In the genomic region with DNA sequence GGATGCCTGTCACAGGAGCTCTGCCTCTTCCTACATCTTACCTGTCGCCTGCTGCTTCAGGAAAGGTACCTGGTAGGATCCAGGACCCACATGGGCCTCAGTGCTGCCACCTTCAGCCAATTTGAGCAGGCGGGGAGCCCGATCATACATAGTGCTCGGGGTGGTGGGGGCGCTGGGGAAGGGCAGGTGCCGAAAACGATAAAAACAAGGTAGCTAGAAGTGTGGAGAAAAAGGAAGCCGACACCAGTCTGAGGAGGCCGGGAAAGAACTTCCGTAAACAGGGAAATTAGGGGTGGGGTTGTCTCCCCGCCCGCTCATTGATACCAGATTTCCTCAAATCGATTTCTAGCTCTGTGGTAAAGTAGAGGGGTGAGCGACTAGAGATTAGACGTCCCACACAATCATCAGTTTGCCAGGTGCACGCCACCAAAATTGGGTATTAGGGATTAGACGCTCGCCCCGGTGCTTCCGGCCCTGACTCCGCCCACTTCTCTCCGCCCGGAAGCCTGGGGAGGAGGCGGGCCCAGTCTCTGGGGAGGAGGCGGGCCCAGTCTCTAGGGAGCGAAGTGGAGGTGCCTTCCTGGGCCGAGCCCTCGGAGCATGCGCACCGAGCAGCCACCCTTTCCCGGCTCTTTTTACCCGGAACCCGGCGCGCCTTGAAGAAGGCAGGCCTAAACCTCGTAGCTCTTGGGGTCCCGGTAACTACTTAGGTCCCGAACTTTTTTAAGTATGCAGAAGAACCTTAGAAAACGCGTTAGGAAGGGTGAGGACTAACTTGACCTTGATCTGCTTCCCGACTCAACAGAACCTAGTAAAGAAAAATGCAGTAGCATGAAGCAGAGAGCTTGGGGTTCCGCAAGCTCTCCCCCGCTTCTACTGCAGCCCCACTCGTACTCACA, we compare ENCODE assay signal across 1 cellular context.
TF ChIP-seq lines count a peak whose summit lies in the region.

A gene (minus strand): TSS at position 476 of the 899 bp plus-strand sequence.

TF ChIP-seq in HepG2, 621 proteins besides CTCF, POLR2A, EP300 and RAD21 (continued from another document and continues in another):
- TF ChIP-seq SP4 (CRISPR knock-in tag; IDR thresholded peaks at IDR 0.05) (peak; percentile 89), ZFYVE20 (CRISPR knock-in tag; IDR thresholded peaks at IDR 0.05; ENCODE audit: borderline replicate concordance, low read depth) (no peak), GABPB1 (CRISPR knock-in tag; IDR thresholded peaks at IDR 0.05) (peak; percentile 97), FOXK1 (CRISPR knock-in tag; IDR thresholded peaks at IDR 0.05; ENCODE audit: borderline replicate concordance, low read depth) (peak; percentile 46; the same call in 1 of the 2 replicates), ZBTB1 (CRISPR knock-in tag; IDR thresholded peaks at IDR 0.05; ENCODE audit: borderline replicate concordance) (no peak), ZNF724P (CRISPR knock-in tag; IDR thresholded peaks at IDR 0.05; ENCODE audit: borderline replicate concordance) (no peak), KLF6 (CRISPR knock-in tag; IDR thresholded peaks at IDR 0.05) (0 out of 2 replicates have a peak, but pooled peaks have one; percentile 24), MED1 (CRISPR knock-in tag; IDR thresholded peaks at IDR 0.05) (peak; percentile 29; the same call in 1 of the 2 replicates), PHF8 (CRISPR knock-in tag; IDR thresholded peaks at IDR 0.05) (peak; percentile 78), ZNF547 (CRISPR knock-in tag; IDR thresholded peaks at IDR 0.05) (no peak), ZNF12 (CRISPR knock-in tag; IDR thresholded peaks at IDR 0.05) (no peak), ZNF660 (CRISPR knock-in tag; IDR thresholded peaks at IDR 0.05; ENCODE audit: borderline replicate concordance, low read depth) (no peak), SALL1 (CRISPR knock-in tag; IDR thresholded peaks at IDR 0.05) (peak; percentile 73), SRF (IDR thresholded peaks at IDR 0.05; ENCODE audit: low read depth, low read length) (0 out of 2 replicates have a peak, but pooled peaks have one; percentile 11), ZNF777 (CRISPR knock-in tag; IDR thresholded peaks at IDR 0.05) (no peak; the same call in 1 of the 2 replicates), ZNF350 (CRISPR knock-in tag; IDR thresholded peaks at IDR 0.05; ENCODE audit: borderline replicate concordance, low read depth) (peak; percentile 34; the same call in 1 of the 2 replicates), SMAD1 (CRISPR knock-in tag; IDR thresholded peaks at IDR 0.05; ENCODE audit: borderline replicate concordance, low read depth) (no peak), BCL6 (CRISPR knock-in tag; IDR thresholded peaks at IDR 0.05) (0 out of 2 replicates have a peak, but pooled peaks have one; percentile 9), ZNF562 (CRISPR knock-in tag; IDR thresholded peaks at IDR 0.05; ENCODE audit: borderline replicate concordance) (no peak), SNRNP70 (IDR thresholded peaks at IDR 0.05; ENCODE audit: low read depth, low read length) (no peak), REL (CRISPR knock-in tag; conservative IDR thresholded peaks at IDR 0.05) (no peak), ZNF484 (CRISPR knock-in tag; IDR thresholded peaks at IDR 0.05; ENCODE audit: borderline replicate concordance, low read depth) (no peak), RCOR2 (CRISPR knock-in tag; IDR thresholded peaks at IDR 0.05) (no peak), ZBTB7B (CRISPR knock-in tag; IDR thresholded peaks at IDR 0.05) (no peak), KDM2A (CRISPR knock-in tag; IDR thresholded peaks at IDR 0.05; ENCODE audit: borderline replicate concordance, low read depth) (peak; percentile 66; the same call in 1 of the 2 replicates), PHF5A (CRISPR knock-in tag; IDR thresholded peaks at IDR 0.05; ENCODE audit: low read depth, unreplicated experiment) (no peak), KMT2B (CRISPR knock-in tag; IDR thresholded peaks at IDR 0.05) (0 out of 2 replicates have a peak, but pooled peaks have one; percentile 30), ZNF577 (CRISPR knock-in tag; IDR thresholded peaks at IDR 0.05; ENCODE audit: borderline replicate concordance, low read depth) (no peak), ZNF883 (CRISPR knock-in tag; IDR thresholded peaks at IDR 0.05; ENCODE audit: not compliant biosample characterization) (no peak), NR2F2 (IDR thresholded peaks at IDR 0.05; ENCODE audit: borderline replicate concordance, low read depth) (no peak), PHF20 (CRISPR knock-in tag; IDR thresholded peaks at IDR 0.05) (peak; percentile 67; the same call in 1 of the 2 replicates), ZNF788 (CRISPR knock-in tag; IDR thresholded peaks at IDR 0.05; ENCODE audit: borderline replicate concordance) (peak; percentile 70; the same call in 1 of the 2 replicates), SP1 (IDR thresholded peaks at IDR 0.05) (no peak), SP1 (CRISPR knock-in tag; IDR thresholded peaks at IDR 0.05) (peak; percentile 91), NFYC (CRISPR knock-in tag; IDR thresholded peaks at IDR 0.05) (no peak), ZEB1 (IDR thresholded peaks at IDR 0.05; ENCODE audit: insufficient replicate concordance, low read depth) (peak; percentile 75), ZNF256 (CRISPR knock-in tag; conservative IDR thresholded peaks at IDR 0.05) (no peak), POLR2G (IDR thresholded peaks at IDR 0.05; ENCODE audit: low read depth, low read length) (peak; percentile 80), NFYB (CRISPR knock-in tag; IDR thresholded peaks at IDR 0.05) (peak; percentile 32; the same call in 1 of the 2 replicates), ZIK1 (CRISPR knock-in tag; IDR thresholded peaks at IDR 0.05; ENCODE audit: borderline replicate concordance, low read depth) (no peak), RXRB (CRISPR knock-in tag; IDR thresholded peaks at IDR 0.05; ENCODE audit: borderline replicate concordance) (0 out of 2 replicates have a peak, but pooled peaks have one; percentile 14)
- TF ChIP-seq, protein P1, sequence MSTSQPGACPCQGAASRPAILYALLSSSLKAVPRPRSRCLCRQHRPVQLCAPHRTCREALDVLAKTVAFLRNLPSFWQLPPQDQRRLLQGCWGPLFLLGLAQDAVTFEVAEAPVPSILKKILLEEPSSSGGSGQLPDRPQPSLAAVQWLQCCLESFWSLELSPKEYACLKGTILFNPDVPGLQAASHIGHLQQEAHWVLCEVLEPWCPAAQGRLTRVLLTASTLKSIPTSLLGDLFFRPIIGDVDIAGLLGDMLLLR (CRISPR knock-in tag; IDR thresholded peaks at IDR 0.05) = no peak
- TF ChIP-seq, protein P2, sequence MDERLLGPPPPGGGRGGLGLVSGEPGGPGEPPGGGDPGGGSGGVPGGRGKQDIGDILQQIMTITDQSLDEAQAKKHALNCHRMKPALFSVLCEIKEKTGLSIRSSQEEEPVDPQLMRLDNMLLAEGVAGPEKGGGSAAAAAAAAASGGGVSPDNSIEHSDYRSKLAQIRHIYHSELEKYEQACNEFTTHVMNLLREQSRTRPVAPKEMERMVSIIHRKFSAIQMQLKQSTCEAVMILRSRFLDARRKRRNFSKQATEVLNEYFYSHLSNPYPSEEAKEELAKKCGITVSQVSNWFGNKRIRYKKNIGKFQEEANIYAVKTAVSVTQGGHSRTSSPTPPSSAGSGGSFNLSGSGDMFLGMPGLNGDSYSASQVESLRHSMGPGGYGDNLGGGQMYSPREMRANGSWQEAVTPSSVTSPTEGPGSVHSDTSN (CRISPR knock-in tag; IDR thresholded peaks at IDR 0.05) = no peak
- TF ChIP-seq, protein P3, sequence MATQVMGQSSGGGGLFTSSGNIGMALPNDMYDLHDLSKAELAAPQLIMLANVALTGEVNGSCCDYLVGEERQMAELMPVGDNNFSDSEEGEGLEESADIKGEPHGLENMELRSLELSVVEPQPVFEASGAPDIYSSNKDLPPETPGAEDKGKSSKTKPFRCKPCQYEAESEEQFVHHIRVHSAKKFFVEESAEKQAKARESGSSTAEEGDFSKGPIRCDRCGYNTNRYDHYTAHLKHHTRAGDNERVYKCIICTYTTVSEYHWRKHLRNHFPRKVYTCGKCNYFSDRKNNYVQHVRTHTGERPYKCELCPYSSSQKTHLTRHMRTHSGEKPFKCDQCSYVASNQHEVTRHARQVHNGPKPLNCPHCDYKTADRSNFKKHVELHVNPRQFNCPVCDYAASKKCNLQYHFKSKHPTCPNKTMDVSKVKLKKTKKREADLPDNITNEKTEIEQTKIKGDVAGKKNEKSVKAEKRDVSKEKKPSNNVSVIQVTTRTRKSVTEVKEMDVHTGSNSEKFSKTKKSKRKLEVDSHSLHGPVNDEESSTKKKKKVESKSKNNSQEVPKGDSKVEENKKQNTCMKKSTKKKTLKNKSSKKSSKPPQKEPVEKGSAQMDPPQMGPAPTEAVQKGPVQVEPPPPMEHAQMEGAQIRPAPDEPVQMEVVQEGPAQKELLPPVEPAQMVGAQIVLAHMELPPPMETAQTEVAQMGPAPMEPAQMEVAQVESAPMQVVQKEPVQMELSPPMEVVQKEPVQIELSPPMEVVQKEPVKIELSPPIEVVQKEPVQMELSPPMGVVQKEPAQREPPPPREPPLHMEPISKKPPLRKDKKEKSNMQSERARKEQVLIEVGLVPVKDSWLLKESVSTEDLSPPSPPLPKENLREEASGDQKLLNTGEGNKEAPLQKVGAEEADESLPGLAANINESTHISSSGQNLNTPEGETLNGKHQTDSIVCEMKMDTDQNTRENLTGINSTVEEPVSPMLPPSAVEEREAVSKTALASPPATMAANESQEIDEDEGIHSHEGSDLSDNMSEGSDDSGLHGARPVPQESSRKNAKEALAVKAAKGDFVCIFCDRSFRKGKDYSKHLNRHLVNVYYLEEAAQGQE (IDR thresholded peaks at IDR 0.05; ENCODE audit: borderline replicate concordance in 1 of 2, low read depth in 1 of 2, low read length in 2 of 2) = peak in 1 of 2 experiments; percentile 13; a peak in 1 of 4 replicates
- TF ChIP-seq, protein P4, sequence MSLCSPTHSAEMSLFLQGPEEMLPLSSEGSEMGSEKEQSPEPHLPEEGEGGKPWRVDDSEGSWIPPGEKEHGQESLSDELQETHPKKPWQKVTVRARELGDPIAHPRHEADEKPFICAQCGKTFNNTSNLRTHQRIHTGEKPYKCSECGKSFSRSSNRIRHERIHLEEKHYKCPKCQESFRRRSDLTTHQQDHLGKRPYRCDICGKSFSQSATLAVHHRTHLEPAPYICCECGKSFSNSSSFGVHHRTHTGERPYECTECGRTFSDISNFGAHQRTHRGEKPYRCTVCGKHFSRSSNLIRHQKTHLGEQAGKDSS (CRISPR knock-in tag; IDR thresholded peaks at IDR 0.05; ENCODE audit: borderline replicate concordance, low read depth) = no peak
- TF ChIP-seq, protein P5, sequence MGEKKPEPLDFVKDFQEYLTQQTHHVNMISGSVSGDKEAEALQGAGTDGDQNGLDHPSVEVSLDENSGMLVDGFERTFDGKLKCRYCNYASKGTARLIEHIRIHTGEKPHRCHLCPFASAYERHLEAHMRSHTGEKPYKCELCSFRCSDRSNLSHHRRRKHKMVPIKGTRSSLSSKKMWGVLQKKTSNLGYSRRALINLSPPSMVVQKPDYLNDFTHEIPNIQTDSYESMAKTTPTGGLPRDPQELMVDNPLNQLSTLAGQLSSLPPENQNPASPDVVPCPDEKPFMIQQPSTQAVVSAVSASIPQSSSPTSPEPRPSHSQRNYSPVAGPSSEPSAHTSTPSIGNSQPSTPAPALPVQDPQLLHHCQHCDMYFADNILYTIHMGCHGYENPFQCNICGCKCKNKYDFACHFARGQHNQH (CRISPR knock-in tag; IDR thresholded peaks at IDR 0.05) = peak; percentile 50; the same call in 1 of the 2 replicates
- TF ChIP-seq, protein P6, sequence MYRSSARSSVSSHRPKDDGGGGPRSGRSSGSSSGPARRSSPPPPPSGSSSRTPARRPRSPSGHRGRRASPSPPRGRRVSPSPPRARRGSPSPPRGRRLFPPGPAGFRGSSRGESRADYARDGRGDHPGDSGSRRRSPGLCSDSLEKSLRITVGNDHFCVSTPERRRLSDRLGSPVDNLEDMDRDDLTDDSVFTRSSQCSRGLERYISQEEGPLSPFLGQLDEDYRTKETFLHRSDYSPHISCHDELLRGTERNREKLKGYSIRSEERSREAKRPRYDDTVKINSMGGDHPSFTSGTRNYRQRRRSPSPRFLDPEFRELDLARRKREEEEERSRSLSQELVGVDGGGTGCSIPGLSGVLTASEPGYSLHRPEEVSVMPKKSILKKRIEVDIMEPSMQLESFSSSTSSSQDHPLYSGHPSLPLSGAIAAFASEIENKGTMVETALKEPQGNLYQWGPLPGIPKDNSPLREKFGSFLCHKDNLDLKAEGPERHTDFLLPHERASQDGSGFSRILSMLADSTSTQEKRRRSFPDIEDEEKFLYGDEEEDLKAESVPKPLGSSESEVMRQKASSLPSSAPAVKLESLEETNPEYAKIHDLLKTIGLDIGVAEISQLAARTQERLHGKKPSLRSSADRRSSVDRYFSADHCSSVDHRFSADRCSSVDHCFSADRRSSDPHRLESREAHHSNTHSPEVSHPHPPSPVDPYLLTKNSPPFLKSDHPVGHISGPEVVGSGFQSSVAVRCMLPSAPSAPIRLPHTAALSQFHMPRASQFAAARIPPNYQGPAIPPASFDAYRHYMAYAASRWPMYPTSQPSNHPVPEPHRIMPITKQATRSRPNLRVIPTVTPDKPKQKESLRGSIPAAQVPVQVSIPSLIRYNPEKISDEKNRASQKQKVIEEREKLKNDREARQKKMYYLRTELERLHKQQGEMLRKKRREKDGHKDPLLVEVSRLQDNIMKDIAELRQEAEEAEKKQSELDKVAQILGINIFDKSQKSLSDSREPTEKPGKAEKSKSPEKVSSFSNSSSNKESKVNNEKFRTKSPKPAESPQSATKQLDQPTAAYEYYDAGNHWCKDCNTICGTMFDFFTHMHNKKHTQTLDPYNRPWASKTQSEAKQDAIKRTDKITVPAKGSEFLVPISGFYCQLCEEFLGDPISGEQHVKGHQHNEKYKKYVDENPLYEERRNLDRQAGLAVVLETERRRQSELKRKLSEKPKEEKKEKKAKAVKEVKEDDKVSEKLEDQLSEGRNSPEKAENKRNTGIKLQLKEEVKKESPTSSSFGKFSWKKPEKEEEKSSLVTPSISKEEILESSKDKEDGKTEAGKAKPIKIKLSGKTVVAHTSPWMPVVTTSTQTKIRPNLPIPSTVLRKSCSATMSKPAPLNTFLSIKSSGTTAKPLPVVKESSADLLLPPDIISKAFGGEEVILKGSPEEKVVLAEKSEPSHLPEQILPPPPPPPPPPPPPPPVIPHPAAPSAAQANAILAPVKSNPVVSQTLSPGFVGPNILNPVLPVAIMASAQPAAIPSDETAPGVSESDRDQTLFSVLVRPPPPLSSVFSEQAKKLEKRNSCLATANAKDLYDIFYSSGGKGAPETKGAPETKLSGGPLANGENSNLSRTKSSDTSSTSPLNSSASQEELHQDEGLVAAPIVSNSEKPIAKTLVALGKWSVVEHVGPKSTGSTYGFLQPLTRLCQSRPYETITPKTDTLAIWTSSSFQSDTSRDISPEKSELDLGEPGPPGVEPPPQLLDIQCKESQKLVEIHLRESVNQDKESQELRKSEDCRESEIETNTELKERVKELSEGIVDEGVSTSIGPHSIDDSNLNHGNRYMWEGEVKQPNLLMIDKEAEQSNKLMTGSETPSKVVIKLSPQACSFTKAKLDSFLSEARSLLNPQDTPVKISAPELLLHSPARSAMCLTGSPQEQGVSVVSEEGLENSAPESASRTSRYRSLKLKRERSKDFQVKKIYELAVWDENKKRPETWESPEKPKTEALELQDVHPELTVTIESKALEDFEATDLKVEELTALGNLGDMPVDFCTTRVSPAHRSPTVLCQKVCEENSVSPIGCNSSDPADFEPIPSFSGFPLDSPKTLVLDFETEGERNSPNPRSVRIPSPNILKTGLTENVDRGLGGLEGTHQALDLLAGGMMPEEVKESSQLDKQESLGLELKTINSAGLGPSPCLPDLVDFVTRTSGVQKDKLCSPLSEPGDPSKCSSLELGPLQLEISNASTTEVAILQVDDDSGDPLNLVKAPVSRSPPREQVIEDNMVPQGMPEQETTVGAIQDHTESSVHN (CRISPR knock-in tag; IDR thresholded peaks at IDR 0.05) = no peak
